Comparison of ENCODE assay signal across 9 cellular contexts in genomic region chr4:121227254-121227867, GRCh38.
DNase-seq lines count a peak whose midpoint lies in the region; ATAC-seq and TF ChIP-seq lines count a peak whose summit lies in the region.
"Had no signal": no experiment of that assay in that cellular context is flagged by ENCODE, and none has a peak within 500 bp of the region (broad histone marks: within the 10 kb centered on the region; RNA-seq: fewer than 3 reads in every experiment).

No MANE protein-coding gene starts in this region.

- H3K9me3 ChIP-seq in HAP-1, result no peaks in the 10 kb centered on the region

- in situ Hi-C loops in HAP-1 (cut with MboI; ENCODE audit: low sequenced_read_pairs), result no loop called here

- no peaks in the 10 kb centered on the region for H3K9me3 Mint-ChIP-seq in activated naive CD8-positive, alpha-beta T cell treated with anti-CD3 and anti-CD28 coated beads for 36 hours

- peak overlapping the region; percentile 72 for H3K27ac Mint-ChIP-seq in activated naive CD8-positive, alpha-beta T cell treated with anti-CD3 and anti-CD28 coated beads for 36 hours

- peak overlapping the region; percentile 67 for H3K4me3 Mint-ChIP-seq in activated naive CD8-positive, alpha-beta T cell treated with anti-CD3 and anti-CD28 coated beads for 36 hours

- peaks cover 4% of the 10 kb centered on the region for H3K27me3 Mint-ChIP-seq in activated naive CD8-positive, alpha-beta T cell treated with anti-CD3 and anti-CD28 coated beads for 36 hours

- DNase-seq in GM10266 (ENCODE audit: extremely low spot score) (peak; percentile 19), HAP-1 (ENCODE audit: low spot score in 2 of 2) (no peak), NCI-H1436 treated with DMSO at 0.1 percent for 48 hours (lab: John Stamatoyannopoulos, UW) (no peak), NCI-H2227 (lab: John Stamatoyannopoulos, UW; ENCODE audit: unreplicated experiment) (no peak)
- no peak for DNase-seq in activated naive CD8-positive, alpha-beta T cell treated with anti-CD3 and anti-CD28 coated beads for 36 hours
- no peak for DNase-seq in activated CD4-positive, CD25-positive, alpha-beta regulatory T cell treated with anti-CD3 and anti-CD28 coated beads, Interleukin-2, amount 50 U/mL, for 72 hours
- DNase-seq: GDM1 had no signal

- no peaks in the 10 kb centered on the region for H3K4me1 ChIP-seq in HAP-1

- no peaks in the 10 kb centered on the region for H3K36me3 ChIP-seq in HAP-1 (replicated peaks)

- no peaks in the 10 kb centered on the region for H3K27me3 ChIP-seq in HAP-1 (ENCODE audit: low read depth)

- peaks cover 34% of the 10 kb centered on the region for H3K4me1 Mint-ChIP-seq in activated naive CD8-positive, alpha-beta T cell treated with anti-CD3 and anti-CD28 coated beads for 36 hours

- no peak for TF ChIP-seq CTCF in GM10266 (IDR thresholded peaks at IDR 0.05; ENCODE audit: control insufficient read depth, insufficient read depth, low read depth, missing control alignments)

- no peaks in the 10 kb centered on the region for H3K36me3 Mint-ChIP-seq in activated naive CD8-positive, alpha-beta T cell treated with anti-CD3 and anti-CD28 coated beads for 36 hours

- no peak overlapping the region for H3K4me3 ChIP-seq in HAP-1

- ATAC-seq in GM19397 (IDR thresholded peaks at IDR 0.05; ENCODE audit: unreplicated experiment), result peak; percentile 77
- ATAC-seq in HG03066 (IDR thresholded peaks at IDR 0.05; ENCODE audit: low read depth, unreplicated experiment), result peak; percentile 76
